1 cellular context compared by ENCODE assay signal in genomic region chr5:179923422-179923821, GRCh38.
A peak's percentile ranks its signal among the peaks of the same experiment; 100 is the strongest.
TF ChIP-seq lines count a peak whose summit lies in the region.

No MANE protein-coding gene starts in this region.

TF ChIP-seq in K562, 482 proteins besides CTCF, POLR2A, EP300 and RAD21 (continued from another document):
- TF ChIP-seq STAT6 (CRISPR knock-in tag; IDR thresholded peaks at IDR 0.05) (no peak), ZBTB40 (IDR thresholded peaks at IDR 0.05) (peak; percentile 82), ZBTB40 (CRISPR knock-in tag; IDR thresholded peaks at IDR 0.05) (no peak), EHMT2 (IDR thresholded peaks at IDR 0.05) (0 out of 2 replicates have a peak, but pooled peaks have one; percentile 38), BMI1 (IDR thresholded peaks at IDR 0.05; ENCODE audit: low read length) (no peak), CREM (IDR thresholded peaks at IDR 0.05; ENCODE audit: low read depth) (peak; percentile 65), SPI1 (IDR thresholded peaks at IDR 0.05; ENCODE audit: borderline replicate concordance, low read depth, low read length) (peak; percentile 98), SP1 (CRISPR knock-in tag; IDR thresholded peaks at IDR 0.05) (no peak), ZBTB8A (IDR thresholded peaks at IDR 0.05; ENCODE audit: partially characterized antibody) (no peak)
TF ChIP-seq in K562: peak in this region for 7.
